8 cellular contexts compared by ENCODE assay signal in genomic region chr20:24160563-24161355, GRCh38.
DNase-seq lines count a peak whose midpoint lies in the region; ATAC-seq and TF ChIP-seq lines count a peak whose summit lies in the region.

No MANE protein-coding gene starts in this region.

- WGBS in liver, result 22% methylated on average over 5 of the region's 5 CpGs

- ATAC-seq in HG03159 (IDR thresholded peaks at IDR 0.05; ENCODE audit: unreplicated experiment), result no peak

- H3K4me3 ChIP-seq in colonic mucosa (no peak overlapping the region), liver (ENCODE audit: low read depth in 1 of 3, low read length in 3 of 3) (no peak overlapping the region), vagina (no peak overlapping the region)

- TF ChIP-seq RAD21 in liver (IDR thresholded peaks at IDR 0.05), result peak; percentile 77 to 85

- peak; percentile 63 for DNase-seq in AG08396 (ENCODE audit: low spot score)
- DNase-seq in GDM1 (lab: John Stamatoyannopoulos, UW), result peak; percentile 41
- DNase-seq in NCI-H446 treated with DMSO at 0.1 percent for 48 hours (lab: John Stamatoyannopoulos, UW), result peak; percentile 6
- DNase-seq in colonic mucosa, result peak; percentile 37
- no peak for DNase-seq in vagina (ENCODE audit: extremely low spot score in 2 of 2)
- DNase-seq in SIG-M5 treated with dmso at 0.1 percent for 504 hours (lab: John Stamatoyannopoulos, UW; ENCODE audit: unreplicated experiment), result no peak

- TF ChIP-seq CTCF in colonic mucosa (IDR thresholded peaks at IDR 0.05), result peak; percentile 58
- peak; percentile 68 for TF ChIP-seq CTCF in liver (IDR thresholded peaks at IDR 0.05; ENCODE audit: low read depth, low read length, missing input control)
- peak in 2 of 3 experiments; percentile 45 to 48 for TF ChIP-seq CTCF in vagina (IDR thresholded peaks at IDR 0.05)

- H3K9me3 ChIP-seq in colonic mucosa, result no peaks in the 10 kb centered on the region
- H3K9me3 ChIP-seq in liver (ENCODE audit: control insufficient read depth in 4 of 4, low read length in 3 of 4), result no peaks in the 10 kb centered on the region
- H3K9me3 ChIP-seq in vagina, result no peaks in the 10 kb centered on the region

- TF ChIP-seq POLR2A in vagina (IDR thresholded peaks at IDR 0.05), result no peak

- H3K27ac ChIP-seq in colonic mucosa (no peak overlapping the region), liver (ENCODE audit: low read depth in 1 of 2, low read length in 2 of 2) (no peak overlapping the region), vagina (no peak overlapping the region)

- H3K4me1 ChIP-seq in colonic mucosa (no peaks in the 10 kb centered on the region), liver (ENCODE audit: control insufficient read depth in 4 of 4, insufficient read depth in 4 of 4, low read length in 3 of 4) (no peaks in the 10 kb centered on the region), vagina (no peaks in the 10 kb centered on the region)

- H3K9ac ChIP-seq in colonic mucosa (ENCODE audit: low read depth in 2 of 2, low read length in 2 of 2), result no peak overlapping the region
- no peak overlapping the region for H3K9ac ChIP-seq in liver (ENCODE audit: low read depth in 1 of 2, low read length in 2 of 2)

- H3K27me3 ChIP-seq in colonic mucosa (no peaks in the 10 kb centered on the region), liver (ENCODE audit: control insufficient read depth in 4 of 4, insufficient read depth in 4 of 4, low read length in 3 of 4) (no peaks in the 10 kb centered on the region), vagina (no peaks in the 10 kb centered on the region)

- intact Hi-C loops in colonic mucosa (cut with DNase I), result loop anchor here (5.0 kb wide), 1 partner anchor 757 kb away; no protein-coding TSS in a partner anchor
- intact Hi-C loops in vagina (cut with DNase I), result no loop called here

- H3K36me3 ChIP-seq in colonic mucosa, result no peaks in the 10 kb centered on the region
- no peaks in the 10 kb centered on the region for H3K36me3 ChIP-seq in liver (ENCODE audit: control insufficient read depth in 4 of 4, insufficient read depth in 3 of 4, low read depth in 1 of 4, low read length in 3 of 4)
- no peaks in the 10 kb centered on the region for H3K36me3 ChIP-seq in vagina

TF ChIP-seq in liver, 16 proteins besides CTCF, POLR2A, EP300 and RAD21:
- TF ChIP-seq NR2F2 (IDR thresholded peaks at IDR 0.05) (no peak), REST (IDR thresholded peaks at IDR 0.05) (no peak), GABPA (IDR thresholded peaks at IDR 0.05 in 1 of 2, conservative IDR thresholded peaks at IDR 0.05 in 1 of 2) (no peak), YY1 (IDR thresholded peaks at IDR 0.05) (no peak), MAX (IDR thresholded peaks at IDR 0.05) (no peak), ATF3 (IDR thresholded peaks at IDR 0.05) (no peak), JUND (IDR thresholded peaks at IDR 0.05) (no peak), RXRA (IDR thresholded peaks at IDR 0.05) (no peak), FOXA2 (IDR thresholded peaks at IDR 0.05) (no peak), TAF1 (conservative IDR thresholded peaks at IDR 0.05) (no peak)

Comparison
In these comparisons a context has a peak if more than half of its experiments do, and no peak if none do; other contexts are left out.
1. DNase-seq: peak in AG08396 (single experiment), GDM1 (single experiment), NCI-H446 treated with DMSO at 0.1 percent for 48 hours (single experiment) and colonic mucosa (single experiment); none in vagina (0 of 2) and SIG-M5 treated with dmso at 0.1 percent for 504 hours (single experiment).
2. Peak in every context shown above with its lines, with median percentiles within 50 percentile points of each other: CTCF ChIP-seq.